ENCODE assay signal across 11 cellular contexts in the genomic region with DNA sequence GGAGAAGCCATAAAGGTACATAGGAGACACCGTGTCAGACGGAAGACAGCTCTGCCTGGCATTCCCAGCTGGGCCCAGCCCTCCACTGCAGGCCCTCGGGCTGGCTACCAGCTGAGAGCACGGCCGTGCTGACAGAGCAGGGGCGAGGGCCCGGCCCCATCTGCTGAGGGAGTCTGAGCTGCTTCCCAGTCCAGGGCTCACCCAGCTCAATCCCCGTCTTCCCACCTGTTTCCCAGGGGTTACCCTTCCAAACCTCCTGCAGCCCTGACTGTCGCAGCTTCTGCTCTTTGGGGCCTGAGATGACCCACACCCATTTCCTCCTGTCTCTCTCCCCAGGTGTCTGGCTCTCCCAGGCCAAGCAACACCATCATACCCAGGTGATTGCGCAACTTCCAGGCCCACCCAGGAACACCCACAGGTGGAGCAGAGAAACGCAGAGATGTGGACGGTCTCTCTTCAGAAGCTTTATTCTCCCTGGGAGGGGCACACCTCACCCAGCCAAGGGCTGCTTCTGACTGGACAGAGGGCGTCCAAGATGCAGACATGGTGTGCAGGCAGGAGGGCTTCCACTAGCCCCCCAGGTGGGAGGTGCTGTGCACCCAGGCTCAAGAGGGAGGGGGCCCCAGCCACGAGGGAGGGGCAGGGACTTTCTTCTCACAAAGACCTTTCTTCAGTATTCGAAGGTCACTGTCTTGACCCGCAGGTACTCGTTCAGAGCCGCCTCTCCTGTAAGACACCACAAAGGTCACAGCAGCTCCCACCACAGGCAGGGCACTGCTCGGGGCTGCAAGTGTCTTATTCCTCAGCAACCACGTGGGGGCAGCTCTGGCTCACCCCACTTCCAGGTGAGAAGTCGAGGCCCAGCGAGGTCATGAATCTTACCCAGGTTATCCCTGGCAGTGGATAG. TPM values are rescaled to one million over a fixed set of nuclear protein-coding genes. Genes with fewer than 3 reads are reported as not detected.
DNase-seq lines count a peak whose midpoint lies in the region; ATAC-seq and TF ChIP-seq lines count a peak whose summit lies in the region.
"Had no signal": no experiment of that assay in that cellular context is flagged by ENCODE, and none has a peak within 500 bp of the region (broad histone marks: within the 10 kb centered on the region; RNA-seq: fewer than 3 reads in every experiment).

No MANE protein-coding gene starts in this region.

- peaks cover 6% of the 10 kb centered on the region; the same call in 1 of the 2 replicates for H3K9me1 ChIP-seq in IMR-90 (ENCODE audit: insufficient read depth, low read length)

- CTCF ChIA-PET in IMR-90 (lab: Yijun Ruan, JAX): no interaction called here

- H2BK120ac ChIP-seq in IMR-90 (ENCODE audit: low read depth, low read length): no peak overlapping the region

- no TSS peak for BruUV-seq in IMR-90 (replicated peaks; lab: Mats Ljungman, UMichigan)

- dilution Hi-C loops in IMR-90 (cut with HindIII; ENCODE audit: low sequenced_read_pairs, unreplicated experiment): no loop called here

- H4K20me1 ChIP-seq in IMR-90 (ENCODE audit: insufficient read depth, low read length): no peaks in the 10 kb centered on the region
- H4K20me1 ChIP-seq: BLaER1 had no signal

- H3K9me3 Mint-ChIP-seq in natural killer cell treated with Interleukin-12 subunit alpha and Interleukin-12 subunit beta and Interleukin-15 and Interleukin-18, amount 100 ng/mL, for 72 hours: no peaks in the 10 kb centered on the region
- no peaks in the 10 kb centered on the region for H3K9me3 Mint-ChIP-seq in activated naive CD8-positive, alpha-beta T cell treated with anti-CD3 and anti-CD28 coated beads, Interleukin-2, amount 50 U/mL, for 24 hours

- no peak overlapping the region for H2AK5ac ChIP-seq in IMR-90 (ENCODE audit: low read depth, low read length)

- no peak for ATAC-seq in IMR-90 (ENCODE audit: low read depth)
- no peak for ATAC-seq in natural killer cell treated with Interleukin-12 subunit alpha and Interleukin-12 subunit beta and Interleukin-15 and Interleukin-18, amount 100 ng/mL, for 72 hours
- no peak for ATAC-seq in activated naive CD8-positive, alpha-beta T cell treated with anti-CD3 and anti-CD28 coated beads, Interleukin-2, amount 50 U/mL, for 24 hours

- no peak overlapping the region for H3K14ac ChIP-seq in IMR-90 (replicated peaks; ENCODE audit: low read depth, low read length)

- H3K36me3 Mint-ChIP-seq in natural killer cell treated with Interleukin-12 subunit alpha and Interleukin-12 subunit beta and Interleukin-15 and Interleukin-18, amount 100 ng/mL, for 72 hours: no peaks in the 10 kb centered on the region
- H3K36me3 Mint-ChIP-seq in activated naive CD8-positive, alpha-beta T cell treated with anti-CD3 and anti-CD28 coated beads, Interleukin-2, amount 50 U/mL, for 24 hours (ENCODE audit: low read depth): no peaks in the 10 kb centered on the region

- no peak overlapping the region for H3K27ac ChIP-seq in IMR-90 (ENCODE audit: insufficient read depth, low read length)
- H3K27ac ChIP-seq: BLaER1 had no signal

- H2AK9ac ChIP-seq in IMR-90 (replicated peaks; ENCODE audit: low read depth, low read length, poor library complexity): no peak overlapping the region

- in situ Hi-C loops in IMR-90 (cut with MboI; ENCODE audit: low sequenced_read_pairs): no loop called here

- no peak overlapping the region for H3K4me3 Mint-ChIP-seq in natural killer cell treated with Interleukin-12 subunit alpha and Interleukin-12 subunit beta and Interleukin-15 and Interleukin-18, amount 100 ng/mL, for 72 hours
- H3K4me3 Mint-ChIP-seq in activated naive CD8-positive, alpha-beta T cell treated with anti-CD3 and anti-CD28 coated beads, Interleukin-2, amount 50 U/mL, for 24 hours: no peak overlapping the region

- H3K9me3 ChIP-seq in BE2C (no peaks in the 10 kb centered on the region), IMR-90 (ENCODE audit: control insufficient read depth, insufficient read depth, low read length) (no peaks in the 10 kb centered on the region)

- peaks cover 0 to 4% of the 10 kb centered on the region in 2 donors for H3K27me3 Mint-ChIP-seq in natural killer cell treated with Interleukin-12 subunit alpha and Interleukin-12 subunit beta and Interleukin-15 and Interleukin-18, amount 100 ng/mL, for 72 hours
- no peaks in the 10 kb centered on the region for H3K27me3 Mint-ChIP-seq in activated naive CD8-positive, alpha-beta T cell treated with anti-CD3 and anti-CD28 coated beads, Interleukin-2, amount 50 U/mL, for 24 hours

- no peak for TF ChIP-seq POLR2A in IMR-90 (IDR thresholded peaks at IDR 0.05; ENCODE audit: low read depth, low read length)

- no peak overlapping the region for H3K18ac ChIP-seq in IMR-90 (ENCODE audit: low read depth, low read length)

- no peak overlapping the region for H2BK20ac ChIP-seq in IMR-90 (ENCODE audit: low read depth, low read length)

- H3K79me1 ChIP-seq in IMR-90 (ENCODE audit: low read depth in 1 of 2, low read length in 2 of 2): no peaks in the 10 kb centered on the region

- peak overlapping the region; percentile 56 for H2AFZ ChIP-seq in IMR-90 (replicated peaks; ENCODE audit: low read length, poor library complexity)

- H4K5ac ChIP-seq in IMR-90 (ENCODE audit: low read depth, low read length): no peak overlapping the region

- no peak overlapping the region for H2BK15ac ChIP-seq in IMR-90 (ENCODE audit: low read depth, low read length)

- H3K9ac ChIP-seq in IMR-90 (ENCODE audit: low read depth, low read length): no peak overlapping the region
- H3K9ac ChIP-seq: BLaER1 had no signal

- H3K4me1 ChIP-seq in BE2C (no peaks in the 10 kb centered on the region), IMR-90 (ENCODE audit: control insufficient read depth, insufficient read depth, low read length) (peaks cover 10% of the 10 kb centered on the region)
- H3K4me1 ChIP-seq: BLaER1 had no signal

- H4K8ac ChIP-seq in IMR-90 (ENCODE audit: low read depth in 2 of 2, low read length in 2 of 2): no peak overlapping the region

- TF ChIP-seq CTCF in BE2C (IDR thresholded peaks at IDR 0.05; ENCODE audit: low read depth, low read length): 0 out of 2 replicates have a peak, but pooled peaks have one; percentile 7
- no peak for TF ChIP-seq CTCF in IMR-90 (conservative IDR thresholded peaks at IDR 0.05; ENCODE audit: low read depth, low read length)

- H3K27me3 ChIP-seq in BE2C (no peaks in the 10 kb centered on the region), IMR-90 (ENCODE audit: control insufficient read depth, insufficient read depth, low read length) (no peaks in the 10 kb centered on the region; the same call in 1 of the 2 replicates)
- H3K27me3 ChIP-seq: BLaER1 had no signal

- H3K56ac ChIP-seq in IMR-90 (ENCODE audit: extremely low read depth, insufficient read depth, low read length): no peak overlapping the region

- TF ChIP-seq RAD21 in IMR-90 (IDR thresholded peaks at IDR 0.05; ENCODE audit: low read length): no peak

- intact Hi-C loops in IMR-90 (cut with micrococcal nuclease): no loop called here

- H3K4me2 ChIP-seq in IMR-90 (ENCODE audit: low read depth, low read length): no peak overlapping the region
- H3K4me2 ChIP-seq: BLaER1 had no signal

- H3K27ac Mint-ChIP-seq in natural killer cell treated with Interleukin-12 subunit alpha and Interleukin-12 subunit beta and Interleukin-15 and Interleukin-18, amount 100 ng/mL, for 72 hours: no peak overlapping the region
- H3K27ac Mint-ChIP-seq in activated naive CD8-positive, alpha-beta T cell treated with anti-CD3 and anti-CD28 coated beads, Interleukin-2, amount 50 U/mL, for 24 hours: no peak overlapping the region

- H2BK5ac ChIP-seq in IMR-90 (ENCODE audit: low read depth, low read length, poor library complexity, severe bottlenecking): no peak overlapping the region

- peak; percentile 6 for DNase-seq in BE2C
- DNase-seq in IMR-90: no peak
- peak; percentile 51 for DNase-seq in ecto neural progenitor cell (ENCODE audit: low spot score)
- peak; percentile 42 for DNase-seq in natural killer cell treated with Interleukin-12 subunit alpha and Interleukin-12 subunit beta and Interleukin-15 and Interleukin-18, amount 100 ng/mL, for 72 hours (ENCODE audit: low spot score)
- DNase-seq in KG1 (lab: John Stamatoyannopoulos, UW): no peak
- DNase-seq in stimulated activated naive CD4-positive, alpha-beta T cell treated with Interleukin-2 at 50 U/mL for 16 hours (lab: John Stamatoyannopoulos, UW): no peak
- DNase-seq in activated naive CD8-positive, alpha-beta T cell treated with anti-CD3 and anti-CD28 coated beads, Interleukin-2, amount 50 U/mL, for 24 hours: no peak
- no peak for DNase-seq in T-helper 1 cell
- DNase-seq: NCI-H1436 treated with DMSO at 0.1 percent for 48 hours; stimulated activated CD4-positive, alpha-beta T cell treated with anti-CD3 and anti-CD28 coated beads, Interleukin-4, amount 100 ng/mL, for 1 hour had no signal

- no peaks in the 10 kb centered on the region for H3K4me1 Mint-ChIP-seq in natural killer cell treated with Interleukin-12 subunit alpha and Interleukin-12 subunit beta and Interleukin-15 and Interleukin-18, amount 100 ng/mL, for 72 hours (ENCODE audit: low read depth in 2 of 2)
- H3K4me1 Mint-ChIP-seq in activated naive CD8-positive, alpha-beta T cell treated with anti-CD3 and anti-CD28 coated beads, Interleukin-2, amount 50 U/mL, for 24 hours: no peaks in the 10 kb centered on the region

- H3K23ac ChIP-seq in IMR-90 (ENCODE audit: low read depth, low read length): no peak overlapping the region

- H4K91ac ChIP-seq in IMR-90 (ENCODE audit: insufficient read depth, low read depth, low read length): no peak overlapping the region

- H3K36me3 ChIP-seq in BE2C (no peaks in the 10 kb centered on the region), IMR-90 (ENCODE audit: control insufficient read depth, insufficient read depth, low read length) (no peaks in the 10 kb centered on the region)
- H3K36me3 ChIP-seq: BLaER1 had no signal

- WGBS in IMR-90 (ENCODE audit: extremely low coverage in 2 of 2, insufficient read length in 1 of 2), 2 experiments: 83% methylated on average over 6 of the region's 22 CpGs; no CpG with 5 or more reads in 1 of the 2 experiments

- H3K4me3 ChIP-seq in BE2C (ENCODE audit: low read depth, low read length) (no peak overlapping the region), IMR-90 (ENCODE audit: insufficient read depth, low read depth, low read length) (no peak overlapping the region)
- H3K4me3 ChIP-seq: BLaER1 had no signal

- H3K4ac ChIP-seq in IMR-90 (ENCODE audit: low read depth, low read length): no peak overlapping the region

- POLR2A ChIA-PET in IMR-90 (lab: Charles Lee; ENCODE audit: unreplicated experiment): no interaction called here

TF ChIP-seq in IMR-90, 13 proteins besides CTCF, POLR2A, EP300 and RAD21 (continues in another document):
- TF ChIP-seq BHLHE40 (IDR thresholded peaks at IDR 0.05; ENCODE audit: low read depth, low read length) (no peak), CEBPB (IDR thresholded peaks at IDR 0.05; ENCODE audit: low read depth, low read length) (peak; percentile 96), RFX5 (IDR thresholded peaks at IDR 0.05; ENCODE audit: low read depth, low read length) (no peak)

RNA-seq across cellular contexts. Expression of gene SLC41A3, which starts 19.4 kb away (rescaled TPM):
- polyA plus RNA-seq in BE2C (2012; ENCODE audit: insufficient read depth, insufficient read length, low read depth): 47.6 TPM
- 26.7 and 30.5 TPM in 2 replicates for total RNA-seq in IMR-90 (2012; rRNA removed)
- polyA plus RNA-seq in IMR-90 (2012; rRNA removed): 43.5 and 44.7 TPM in 2 replicates
- polyA plus RNA-seq in IMR-90 (2012; cell fraction: cytosol; rRNA removed): 46.5 and 59.0 TPM in 2 replicates
- 48.1 and 91.7 TPM in 2 replicates for polyA plus RNA-seq in IMR-90 (2012; cell fraction: nucleus; rRNA removed; ENCODE audit: low replicate concordance)
- 10 to 100 TPM; 30.4 to 36.4 TPM for total RNA-seq in natural killer cell treated with Interleukin-12 subunit alpha and Interleukin-12 subunit beta and Interleukin-15 and Interleukin-18, amount 100 ng/mL, for 72 hours

Comparison
In these comparisons a context has a peak if more than half of its experiments do, and no peak if none do; other contexts are left out.
1. DNase-seq: peak in BE2C (single experiment), ecto neural progenitor cell (single experiment) and natural killer cell treated with Interleukin-12 subunit alpha and Interleukin-12 subunit beta and Interleukin-15 and Interleukin-18, amount 100 ng/mL, for 72 hours (single experiment); none in IMR-90 (single experiment), KG1 (single experiment), stimulated activated naive CD4-positive, alpha-beta T cell treated with Interleukin-2 at 50 U/mL for 16 hours (single experiment), activated naive CD8-positive, alpha-beta T cell treated with anti-CD3 and anti-CD28 coated beads, Interleukin-2, amount 50 U/mL, for 24 hours (single experiment) and T-helper 1 cell (0 of 5).